Comparison of ENCODE assay signal across 35 cellular contexts in the genomic region with DNA sequence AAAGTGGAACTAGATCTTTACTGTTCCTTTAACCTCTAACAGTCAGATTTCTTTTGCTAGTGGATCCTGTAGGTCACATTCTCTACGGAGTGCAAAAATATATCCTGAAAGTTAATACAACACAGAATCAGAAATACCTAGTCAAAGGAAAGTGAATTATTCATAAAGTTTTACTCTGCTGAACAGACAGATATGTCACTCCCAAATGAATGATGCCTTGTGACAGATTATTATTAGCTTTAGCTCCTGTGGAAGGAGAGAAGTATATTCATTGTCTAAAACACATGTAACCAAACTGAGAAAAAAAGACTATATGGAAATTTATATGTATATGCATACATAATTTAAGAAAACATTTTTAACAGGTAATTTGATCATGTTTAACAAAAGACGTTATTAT.
A peak's percentile ranks its signal among the peaks of the same experiment; 100 is the strongest.
DNase-seq lines count a peak whose midpoint lies in the region; ATAC-seq, FAIRE-seq and TF ChIP-seq lines count a peak whose summit lies in the region.
"Had no signal": no experiment of that assay in that cellular context is flagged by ENCODE, and none has a peak within 500 bp of the region (broad histone marks: within the 10 kb centered on the region; RNA-seq: fewer than 3 reads in every experiment).

No MANE protein-coding gene starts in this region.

- no peak overlapping the region for H3K27ac ChIP-seq in HepG2 (ENCODE audit: extremely low read length, insufficient read depth, low read length)
- H3K27ac ChIP-seq in right lobe of liver: no peak overlapping the region
- no peak overlapping the region for H3K27ac ChIP-seq in endothelial cell of umbilical vein (ENCODE audit: insufficient read depth, low read depth, low read length)
- H3K27ac ChIP-seq in neural cell (ENCODE audit: low read length): peak overlapping the region; percentile 64
- no peak overlapping the region for H3K27ac ChIP-seq in CD4-positive, alpha-beta T cell (ENCODE audit: low read depth, low read length)
- H3K27ac ChIP-seq: 22Rv1; A549; BLaER1; BLaER1 treated with 17β-estradiol and CSF1 and Interleukin-3, amounts not matched to agents 10 nM and 100 nM; C4-2B had no signal

- H2AFZ ChIP-seq in HepG2 (ENCODE audit: low read length) (peak overlapping the region; percentile 15), endothelial cell of umbilical vein (ENCODE audit: low read depth, low read length) (no peak overlapping the region), neural cell (ENCODE audit: low read depth, low read length) (no peak overlapping the region)

- no TSS peak for BruUV-seq in HepG2 (replicated peaks; lab: Mats Ljungman, UMichigan)
- no TSS peak for BruUV-seq in endothelial cell of umbilical vein (replicated peaks; lab: Mats Ljungman, UMichigan)

- H3K27me3 Mint-ChIP-seq in CD4-positive, alpha-beta T cell: no peaks in the 10 kb centered on the region
- H3K27me3 Mint-ChIP-seq: B cell; CD4-positive, alpha-beta memory T cell; CD4-positive, CD25-positive, alpha-beta regulatory T cell; CD8-positive, alpha-beta memory T cell had no signal

- TF ChIP-seq RAD21 in HepG2 (CRISPR knock-in tag; IDR thresholded peaks at IDR 0.05) (no peak), neural cell (conservative IDR thresholded peaks at IDR 0.05) (no peak)

- no peaks in the 10 kb centered on the region for H3F3A ChIP-seq in neural cell (ENCODE audit: insufficient read depth, low read length, poor library complexity, severe bottlenecking)

- H3K4me1 Mint-ChIP-seq in CD4-positive, alpha-beta T cell (ENCODE audit: low read depth): no peaks in the 10 kb centered on the region
- H3K4me1 Mint-ChIP-seq: B cell; CD14-positive monocyte; CD4-positive, alpha-beta memory T cell; CD4-positive, CD25-positive, alpha-beta regulatory T cell; CD8-positive, alpha-beta memory T cell had no signal

- no peaks in the 10 kb centered on the region for H3K9me2 ChIP-seq in neural cell (ENCODE audit: insufficient read depth, low read length)

- H3K9ac ChIP-seq in HepG2 (ENCODE audit: insufficient read depth, low read depth, low read length) (no peak overlapping the region), endothelial cell of umbilical vein (replicated peaks; ENCODE audit: extremely low read depth, insufficient read depth, low read length) (no peak overlapping the region), neural cell (ENCODE audit: low read length) (no peak overlapping the region)
- H3K9ac ChIP-seq: BLaER1; BLaER1 treated with 17β-estradiol and CSF1 and Interleukin-3, amounts not matched to agents 10 nM and 100 nM had no signal

- WGBS in HepG2 (ENCODE audit: low lambda C conversion rate): 4% methylated on average over 2 of the region's 2 CpGs
- whole genome bisulfite sequencing in right lobe of liver (ENCODE audit: insufficient coverage, low coverage, low lambda C conversion rate, missing lambda C conversion rate): 64% methylated on average over 2 of the region's 2 CpGs

- H3K9me3 Mint-ChIP-seq in CD4-positive, alpha-beta T cell: peaks cover 10% of the 10 kb centered on the region

- H3K4me1 ChIP-seq in HepG2 (ENCODE audit: insufficient read depth, low read length): no peaks in the 10 kb centered on the region
- H3K4me1 ChIP-seq in right lobe of liver: no peaks in the 10 kb centered on the region
- H3K4me1 ChIP-seq in endothelial cell of umbilical vein (ENCODE audit: control insufficient read depth, extremely low read depth, insufficient read depth, low read length): no peaks in the 10 kb centered on the region
- H3K4me1 ChIP-seq: A549; BE2C; BLaER1; BLaER1 treated with 17β-estradiol and CSF1 and Interleukin-3, amounts not matched to agents 10 nM and 100 nM had no signal

- FAIRE-seq in HepG2 (lab: Jason Lieb, UNC): no peak
- FAIRE-seq in endothelial cell of umbilical vein (lab: Jason Lieb, UNC): peak; percentile 24
- FAIRE-seq: A549, D721Med had no signal

- H3K4me2 ChIP-seq in HepG2 (ENCODE audit: low read depth, low read length) (no peak overlapping the region), endothelial cell of umbilical vein (ENCODE audit: insufficient read depth, low read length) (no peak overlapping the region), neural cell (ENCODE audit: low read length) (peak overlapping the region; percentile 9)
- H3K4me2 ChIP-seq: A549; BLaER1; BLaER1 treated with 17β-estradiol and CSF1 and Interleukin-3, amounts not matched to agents 10 nM and 100 nM had no signal

- POLR2A ChIA-PET in HepG2 (lab: Yijun Ruan, JAX): no interaction called here
- POLR2A ChIA-PET in endothelial cell of umbilical vein (lab: Charles Lee): no interaction called here
- POLR2A ChIA-PET in CD4-positive, alpha-beta T cell (lab: Charles Lee): no interaction called here

- no peak for TF ChIP-seq CTCF in HepG2 (CRISPR knock-in tag; IDR thresholded peaks at IDR 0.05)
- TF ChIP-seq CTCF in right lobe of liver (IDR thresholded peaks at IDR 0.05): no peak
- TF ChIP-seq CTCF in endothelial cell of umbilical vein (IDR thresholded peaks at IDR 0.05; ENCODE audit: extremely low read depth in 1 of 2, insufficient read depth in 1 of 2, low read depth in 1 of 2, low read length in 2 of 2): no peak
- TF ChIP-seq CTCF in neural cell (IDR thresholded peaks at IDR 0.05; ENCODE audit: poor library complexity, severe bottlenecking): no peak
- TF ChIP-seq CTCF in CD4-positive, alpha-beta T cell (IDR thresholded peaks at IDR 0.05): no peak

- no peaks in the 10 kb centered on the region for H3K27me3 ChIP-seq in HepG2 (ENCODE audit: control insufficient read depth in 1 of 2, insufficient read depth in 2 of 2, low read length in 2 of 2)
- H3K27me3 ChIP-seq in right lobe of liver: no peaks in the 10 kb centered on the region
- no peaks in the 10 kb centered on the region for H3K27me3 ChIP-seq in endothelial cell of umbilical vein (ENCODE audit: control insufficient read depth in 2 of 2, insufficient read depth in 2 of 2, low read length in 2 of 2)
- no peaks in the 10 kb centered on the region for H3K27me3 ChIP-seq in neural cell (ENCODE audit: insufficient read depth, low read depth, low read length)
- H3K27me3 ChIP-seq in CD4-positive, alpha-beta T cell (ENCODE audit: control insufficient read depth, insufficient read depth, low read length): no peaks in the 10 kb centered on the region
- H3K27me3 ChIP-seq: BE2C; BLaER1; BLaER1 treated with 17β-estradiol and CSF1 and Interleukin-3, amounts not matched to agents 10 nM and 100 nM had no signal

- ATAC-seq in HepG2 (no peak), right lobe of liver (no peak), GM18907 (IDR thresholded peaks at IDR 0.05; ENCODE audit: unreplicated experiment) (no peak)
- no peak for ATAC-seq in CD4-positive, alpha-beta T cell (ENCODE audit: poor library complexity)
- ATAC-seq: A549; CD8-positive, alpha-beta T cell had no signal

- H3K9me3 ChIP-seq in HepG2 (ENCODE audit: low read length) (peaks cover 41% of the 10 kb centered on the region), right lobe of liver (no peaks in the 10 kb centered on the region), endothelial cell of umbilical vein (replicated peaks; ENCODE audit: control insufficient read depth, insufficient read depth, low read length) (no peaks in the 10 kb centered on the region), neural cell (ENCODE audit: low read length) (no peaks in the 10 kb centered on the region)
- no peaks in the 10 kb centered on the region for H3K9me3 ChIP-seq in CD4-positive, alpha-beta T cell (ENCODE audit: control insufficient read depth, low read length)
- H3K9me3 ChIP-seq: BE2C, BLaER1 had no signal

- H3K79me2 ChIP-seq in HepG2 (ENCODE audit: insufficient read depth, low read length) (no peaks in the 10 kb centered on the region), endothelial cell of umbilical vein (ENCODE audit: control insufficient read depth, insufficient read depth, low read length) (no peaks in the 10 kb centered on the region), neural cell (replicated peaks; ENCODE audit: insufficient read depth, low read length) (no peaks in the 10 kb centered on the region)

- H3K27ac Mint-ChIP-seq in CD4-positive, alpha-beta T cell: no peak overlapping the region
- H3K27ac Mint-ChIP-seq: B cell; CD14-positive monocyte; CD4-positive, alpha-beta memory T cell; CD4-positive, CD25-positive, alpha-beta regulatory T cell; CD8-positive, alpha-beta memory T cell; CD8-positive, alpha-beta T cell had no signal

- dilution Hi-C loops in endothelial cell of umbilical vein (cut with MboI; ENCODE audit: extremely low pct_ligation_motif_present, low sequenced_read_pairs): no loop called here

- H4K20me1 ChIP-seq in HepG2 (ENCODE audit: insufficient read depth, low read length) (no peaks in the 10 kb centered on the region), endothelial cell of umbilical vein (replicated peaks; ENCODE audit: control insufficient read depth, extremely low read depth, insufficient read depth, low read length) (no peaks in the 10 kb centered on the region), neural cell (ENCODE audit: insufficient read depth) (no peaks in the 10 kb centered on the region)
- H4K20me1 ChIP-seq: BLaER1; BLaER1 treated with 17β-estradiol and CSF1 and Interleukin-3, amounts not matched to agents 10 nM and 100 nM had no signal

- H3K9me1 ChIP-seq in endothelial cell of umbilical vein (replicated peaks; ENCODE audit: control insufficient read depth, extremely low read depth, insufficient read depth, low read length): no peaks in the 10 kb centered on the region

- H3K36me3 Mint-ChIP-seq in CD4-positive, alpha-beta T cell (ENCODE audit: low read depth): no peaks in the 10 kb centered on the region
- H3K36me3 Mint-ChIP-seq: CD14-positive monocyte; CD4-positive, alpha-beta memory T cell; CD4-positive, CD25-positive, alpha-beta regulatory T cell; CD8-positive, alpha-beta memory T cell; CD8-positive, alpha-beta T cell had no signal

- H3K36me3 ChIP-seq in HepG2 (replicated peaks in 1 of 2; ENCODE audit: control insufficient read depth in 1 of 2, insufficient read depth in 2 of 2, low read length in 2 of 2) (no peaks in the 10 kb centered on the region), right lobe of liver (no peaks in the 10 kb centered on the region), endothelial cell of umbilical vein (ENCODE audit: control insufficient read depth in 2 of 2, extremely low read depth in 1 of 2, insufficient read depth in 2 of 2, low read length in 2 of 2) (no peaks in the 10 kb centered on the region), neural cell (ENCODE audit: insufficient read depth, low read length) (no peaks in the 10 kb centered on the region)
- H3K36me3 ChIP-seq: BE2C; BLaER1; BLaER1 treated with 17β-estradiol and CSF1 and Interleukin-3, amounts not matched to agents 10 nM and 100 nM had no signal

- H3K4me3 ChIP-seq in HepG2 (replicated peaks in 1 of 3; ENCODE audit: insufficient read depth in 1 of 3, low read depth in 2 of 3, low read length in 3 of 3) (no peak overlapping the region), right lobe of liver (no peak overlapping the region), endothelial cell of umbilical vein (replicated peaks in 1 of 3; ENCODE audit: insufficient read depth in 1 of 3, low read depth in 1 of 3, low read length in 3 of 3) (no peak overlapping the region), neural cell (ENCODE audit: low read length) (no peak overlapping the region)
- H3K4me3 ChIP-seq: A549; BLaER1; BLaER1 treated with 17β-estradiol and CSF1 and Interleukin-3, amounts not matched to agents 10 nM and 100 nM had no signal

- no peak overlapping the region for H3K4me3 Mint-ChIP-seq in CD4-positive, alpha-beta T cell
- H3K4me3 Mint-ChIP-seq: B cell; CD14-positive monocyte; CD4-positive, alpha-beta memory T cell; CD4-positive, CD25-positive, alpha-beta regulatory T cell; CD8-positive, alpha-beta memory T cell; CD8-positive, alpha-beta T cell had no signal

- DNase-seq in HepG2 (ENCODE audit: low spot score): no peak
- no peak for DNase-seq in right lobe of liver
- DNase-seq in endothelial cell of umbilical vein (ENCODE audit: low read depth, low spot score): no peak
- DNase-seq in left kidney (ENCODE audit: low read depth, low spot score): peak; percentile 6
- no peak for DNase-seq in CD4-positive, alpha-beta T cell
- DNase-seq in HuH-7.5 (ENCODE audit: low spot score): no peak
- DNase-seq: 8988T; ACHN; AML-193; BE2C; C1 segment of cervical spinal cord; Caco-2; Calu3; CD4-positive, alpha-beta memory T cell; CD4-positive, CD25-positive, alpha-beta regulatory T cell; CD8-positive, alpha-beta memory T cell; CD8-positive, alpha-beta T cell; COR-L47; DMS 273 treated with DMSO at 0.1 percent for 48 hours; DMS153; DMS53; DMS79; DMS79 treated with DMSO at 0.1 percent for 48 hours; DND-41; EL had no signal

- in situ Hi-C loops in HepG2 (cut with HindIII; ENCODE audit: extremely low pct_ligation_motif_present, low pct_unique_long_range_greater_than_20kb): no loop called here

- TF ChIP-seq EP300 in HepG2 (IDR thresholded peaks at IDR 0.05; ENCODE audit: low read depth in 2 of 2, low read length in 2 of 2) (no peak), HepG2 (CRISPR knock-in tag; IDR thresholded peaks at IDR 0.05; ENCODE audit: borderline replicate concordance) (no peak), neural cell (conservative IDR thresholded peaks at IDR 0.05; ENCODE audit: poor library complexity, severe bottlenecking) (peak; percentile 92)

- intact Hi-C loops in HepG2 (cut with micrococcal nuclease; ENCODE audit: unreplicated experiment): no loop called here
- intact Hi-C loops in right lobe of liver (cut with DNase I): no loop called here
- intact Hi-C loops in endothelial cell of umbilical vein (cut with micrococcal nuclease): no loop called here
- intact Hi-C loops in CD4-positive, alpha-beta T cell (cut with DNase I, micrococcal nuclease): no loop called here

- TF ChIP-seq POLR2A in HepG2 (IDR thresholded peaks at IDR 0.05; ENCODE audit: insufficient read depth in 1 of 2, low read depth in 2 of 2, low read length in 2 of 2) (no peak), right lobe of liver (IDR thresholded peaks at IDR 0.05) (no peak), endothelial cell of umbilical vein (IDR thresholded peaks at IDR 0.05; ENCODE audit: low read depth, low read length) (no peak)

- CTCF ChIA-PET in HepG2 (lab: Yijun Ruan, JAX; ENCODE audit: low intra/inter-chr PET ratio, low total read pairs): no interaction called here
- CTCF ChIA-PET in endothelial cell of umbilical vein (lab: Charles Lee): no interaction called here
- CTCF ChIA-PET in CD4-positive, alpha-beta T cell (lab: Charles Lee): no interaction called here
